11 cellular contexts compared by ENCODE assay signal in genomic region chr16:85988306-85988705, GRCh38.
DNase-seq lines count a peak whose midpoint lies in the region; ATAC-seq lines count a peak whose summit lies in the region.
"Had no signal": no experiment of that assay in that cellular context is flagged by ENCODE, and none has a peak within 500 bp of the region (broad histone marks: within the 10 kb centered on the region; RNA-seq: fewer than 3 reads in every experiment).

No MANE protein-coding gene starts in this region.

- DNase-seq in T-helper 1 cell: no peak
- peak; percentile 42 for DNase-seq in NAMALWA (ENCODE audit: low spot score)
- peak; percentile 22 for DNase-seq in islet precursor cell
- DNase-seq in NCI-H2196 treated with DMSO at 0.1 percent for 48 hours (lab: John Stamatoyannopoulos, UW; ENCODE audit: unreplicated experiment): no peak
- no peak for DNase-seq in left ventricle myocardium superior
- no peak for DNase-seq in T-helper 2 cell treated with Interferon-gamma antibody and Interleukin-4, amounts not matched to agents 5 μg/mL and 100 μg/mL, for 36 hours (ENCODE audit: low spot score)
- DNase-seq: NCI-H1105 treated with DMSO at 0.1 percent for 48 hours, NCI-H2171, SK-N-SH had no signal

- peak overlapping the region; percentile 71 for H3K4me3 Mint-ChIP-seq in T-helper 1 cell treated with Interleukin-12 subunit alpha and Interleukin-12 subunit beta and Interleukin-4 antibody, amounts not matched to agents 30 μg/mL and 1 μg/mL, for 36 hours
- no peak overlapping the region for H3K4me3 Mint-ChIP-seq in T-helper 2 cell treated with Interferon-gamma antibody and Interleukin-4, amounts not matched to agents 5 μg/mL and 100 μg/mL, for 36 hours

- H3K36me3 Mint-ChIP-seq in T-helper 1 cell treated with Interleukin-12 subunit alpha and Interleukin-12 subunit beta and Interleukin-4 antibody, amounts not matched to agents 30 μg/mL and 1 μg/mL, for 36 hours (ENCODE audit: low read depth): no peaks in the 10 kb centered on the region
- H3K36me3 Mint-ChIP-seq in T-helper 2 cell treated with Interferon-gamma antibody and Interleukin-4, amounts not matched to agents 5 μg/mL and 100 μg/mL, for 36 hours (ENCODE audit: low read depth): no peaks in the 10 kb centered on the region

- H3K27me3 Mint-ChIP-seq in T-helper 1 cell treated with Interleukin-12 subunit alpha and Interleukin-12 subunit beta and Interleukin-4 antibody, amounts not matched to agents 30 μg/mL and 1 μg/mL, for 36 hours (ENCODE audit: low read depth): no peaks in the 10 kb centered on the region
- no peaks in the 10 kb centered on the region for H3K27me3 Mint-ChIP-seq in T-helper 2 cell treated with Interferon-gamma antibody and Interleukin-4, amounts not matched to agents 5 μg/mL and 100 μg/mL, for 36 hours (ENCODE audit: low read depth)

- H3K27ac Mint-ChIP-seq in T-helper 1 cell treated with Interleukin-12 subunit alpha and Interleukin-12 subunit beta and Interleukin-4 antibody, amounts not matched to agents 30 μg/mL and 1 μg/mL, for 36 hours: peak overlapping the region; percentile 91
- H3K27ac Mint-ChIP-seq in T-helper 2 cell treated with Interferon-gamma antibody and Interleukin-4, amounts not matched to agents 5 μg/mL and 100 μg/mL, for 36 hours: no peak overlapping the region

- ATAC-seq in GM18498 (IDR thresholded peaks at IDR 0.05; ENCODE audit: unreplicated experiment) (peak; percentile 16), left ventricle myocardium superior (no peak)

- peaks cover 58% of the 10 kb centered on the region for H3K4me1 Mint-ChIP-seq in T-helper 1 cell treated with Interleukin-12 subunit alpha and Interleukin-12 subunit beta and Interleukin-4 antibody, amounts not matched to agents 30 μg/mL and 1 μg/mL, for 36 hours (ENCODE audit: low read depth)
- H3K4me1 Mint-ChIP-seq in T-helper 2 cell treated with Interferon-gamma antibody and Interleukin-4, amounts not matched to agents 5 μg/mL and 100 μg/mL, for 36 hours (ENCODE audit: low read depth): peaks cover 18% of the 10 kb centered on the region

- intact Hi-C loops in left ventricle myocardium superior (cut with micrococcal nuclease): loop anchor here (10.0 kb wide), 1 partner anchor 164 kb away; no protein-coding TSS in a partner anchor

- no peaks in the 10 kb centered on the region for H3K9me3 Mint-ChIP-seq in T-helper 1 cell treated with Interleukin-12 subunit alpha and Interleukin-12 subunit beta and Interleukin-4 antibody, amounts not matched to agents 30 μg/mL and 1 μg/mL, for 36 hours
- no peaks in the 10 kb centered on the region for H3K9me3 Mint-ChIP-seq in T-helper 2 cell treated with Interferon-gamma antibody and Interleukin-4, amounts not matched to agents 5 μg/mL and 100 μg/mL, for 36 hours

Comparison
In these comparisons a context has a peak if more than half of its experiments do, and no peak if none do; other contexts are left out.
1. DNase-seq: peak in NAMALWA (single experiment) and islet precursor cell (single experiment); none in T-helper 1 cell (0 of 5), NCI-H2196 treated with DMSO at 0.1 percent for 48 hours (single experiment), left ventricle myocardium superior (single experiment) and T-helper 2 cell treated with Interferon-gamma antibody and Interleukin-4, amounts not matched to agents 5 μg/mL and 100 μg/mL, for 36 hours (single experiment).